Comparison of ENCODE assay signal across 10 cellular contexts in the genomic region with DNA sequence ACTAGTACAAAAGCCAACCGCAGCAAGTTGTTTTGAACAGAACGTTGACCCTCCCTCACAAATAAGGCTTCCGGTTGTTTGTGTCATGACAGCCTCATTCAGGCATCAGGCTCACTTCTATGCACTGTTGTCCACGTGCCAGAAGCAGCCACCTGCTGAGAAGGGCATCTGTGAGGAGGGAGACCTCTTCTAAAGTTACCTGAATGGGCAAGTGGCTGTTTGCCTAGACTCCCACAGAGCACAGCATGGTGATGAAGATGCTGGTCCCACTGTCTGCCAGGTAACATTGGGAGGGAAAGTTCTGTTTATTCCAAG.
DNase-seq lines count a peak whose midpoint lies in the region; ATAC-seq and TF ChIP-seq lines count a peak whose summit lies in the region.
"Had no signal": no experiment of that assay in that cellular context is flagged by ENCODE, and none has a peak within 500 bp of the region (broad histone marks: within the 10 kb centered on the region; RNA-seq: fewer than 3 reads in every experiment).

No MANE protein-coding gene starts in this region.

- no peaks in the 10 kb centered on the region for H3K9me3 ChIP-seq in CD4-positive, alpha-beta memory T cell (ENCODE audit: control insufficient read depth in 1 of 2, low read length in 2 of 2)
- H3K9me3 ChIP-seq in ascending aorta, result no peaks in the 10 kb centered on the region
- H3K9me3 ChIP-seq in effector memory CD4-positive, alpha-beta T cell (ENCODE audit: control insufficient read depth, low read length), result no peaks in the 10 kb centered on the region

- peaks cover 41% of the 10 kb centered on the region for H3K4me1 ChIP-seq in CD4-positive, alpha-beta memory T cell (ENCODE audit: insufficient read depth, low read length)
- H3K4me1 ChIP-seq in ascending aorta, result peaks cover 22 to 25% of the 10 kb centered on the region in 2 donors
- H3K4me1 ChIP-seq in effector memory CD4-positive, alpha-beta T cell (ENCODE audit: control insufficient read depth, insufficient read depth, low read length, poor library complexity, severe bottlenecking), result peaks cover 10% of the 10 kb centered on the region

- DNase-seq in CD4-positive, alpha-beta memory T cell, result no peak
- DNase-seq in NCI-H1417 (lab: John Stamatoyannopoulos, UW) (peak in 2 of 3 experiments; percentile 66 to 90), ascending aorta (ENCODE audit: low spot score in 2 of 2) (no peak), midbrain (lab: John Stamatoyannopoulos, UW) (no peak), NCI-H187 treated with DMSO at 0.1 percent for 48 hours (lab: John Stamatoyannopoulos, UW) (no peak), sciatic nerve (ENCODE audit: low spot score) (no peak)
- DNase-seq in naive thymus-derived CD8-positive, alpha-beta T cell, result no peak
- no peak for DNase-seq in effector memory CD4-positive, alpha-beta T cell
- DNase-seq: foreskin melanocyte, NCI-H1436 had no signal

- peaks cover 37% of the 10 kb centered on the region for H3K36me3 ChIP-seq in CD4-positive, alpha-beta memory T cell (ENCODE audit: insufficient read depth, low read length)
- H3K36me3 ChIP-seq in ascending aorta, result no peaks in the 10 kb centered on the region
- H3K36me3 ChIP-seq in effector memory CD4-positive, alpha-beta T cell (ENCODE audit: control insufficient read depth, insufficient read depth, low read length), result peaks cover 34% of the 10 kb centered on the region

- intact Hi-C loops in CD4-positive, alpha-beta memory T cell (cut with micrococcal nuclease), result no loop called here
- intact Hi-C loops in ascending aorta (cut with DNase I), result no loop called here
- intact Hi-C loops in sciatic nerve (cut with DNase I), result no loop called here

- H3K9me3 Mint-ChIP-seq in CD4-positive, alpha-beta memory T cell, result peaks cover 0 to 5% (median 0%) of the 10 kb centered on the region in 8 donors
- H3K9me3 Mint-ChIP-seq in naive thymus-derived CD8-positive, alpha-beta T cell, result no peaks in the 10 kb centered on the region

- POLR2A ChIA-PET in CD4-positive, alpha-beta memory T cell (lab: Charles Lee; ENCODE audit: partially characterized antibody), result interaction anchor here (0.6 to 2.2 kb wide), 2 partner anchors 43 to 691 kb away, joined by 4 to 6 read pairs; no protein-coding TSS in a partner anchor
- POLR2A ChIA-PET in naive thymus-derived CD8-positive, alpha-beta T cell (lab: Charles Lee), result interaction anchor here (0.6 kb wide), 1 partner anchor 461 kb away, joined by 3 read pairs; no protein-coding TSS in a partner anchor

- CTCF ChIA-PET in CD4-positive, alpha-beta memory T cell (lab: Charles Lee; ENCODE audit: partially characterized antibody), result interaction anchor here (1.5 kb wide), 1 partner anchor 556 kb away, joined by 4 read pairs; no protein-coding TSS in a partner anchor

- H3K4me1 Mint-ChIP-seq in CD4-positive, alpha-beta memory T cell, result peaks cover 40 to 66% (median 55%) of the 10 kb centered on the region in 4 donors
- H3K4me1 Mint-ChIP-seq in naive thymus-derived CD8-positive, alpha-beta T cell, result peaks cover 10 to 45% (median 35%) of the 10 kb centered on the region in 4 donors

- ATAC-seq in naive thymus-derived CD8-positive, alpha-beta T cell, result no peak
- no peak for ATAC-seq in sciatic nerve

- H3K27me3 ChIP-seq in CD4-positive, alpha-beta memory T cell (ENCODE audit: insufficient read depth, low read length), result no peaks in the 10 kb centered on the region
- H3K27me3 ChIP-seq in ascending aorta, result no peaks in the 10 kb centered on the region
- no peaks in the 10 kb centered on the region for H3K27me3 ChIP-seq in effector memory CD4-positive, alpha-beta T cell (replicated peaks; ENCODE audit: control insufficient read depth, insufficient read depth, low read length, poor library complexity, severe bottlenecking)

- H3K27ac ChIP-seq in CD4-positive, alpha-beta memory T cell (ENCODE audit: low read depth, low read length), result no peak overlapping the region
- H3K27ac ChIP-seq in ascending aorta, result peak overlapping the region; percentile 23 to 57
- H3K27ac ChIP-seq in effector memory CD4-positive, alpha-beta T cell (ENCODE audit: insufficient read depth, low read length, poor library complexity, severe bottlenecking), result no peak overlapping the region

- H3K4me3 ChIP-seq in CD4-positive, alpha-beta memory T cell (ENCODE audit: low read length in 2 of 2), result no peak overlapping the region
- H3K4me3 ChIP-seq in ascending aorta, result no peak overlapping the region
- H3K4me3 ChIP-seq in effector memory CD4-positive, alpha-beta T cell (ENCODE audit: insufficient read depth, low read depth, low read length, poor library complexity, severe bottlenecking), result no peak overlapping the region

- no peaks in the 10 kb centered on the region for H3K27me3 Mint-ChIP-seq in CD4-positive, alpha-beta memory T cell
- no peaks in the 10 kb centered on the region for H3K27me3 Mint-ChIP-seq in naive thymus-derived CD8-positive, alpha-beta T cell

- H3K4me3 Mint-ChIP-seq in CD4-positive, alpha-beta memory T cell, result peak overlapping the region in 1 of 8 donors; percentile 18
- H3K4me3 Mint-ChIP-seq in naive thymus-derived CD8-positive, alpha-beta T cell, result no peak overlapping the region

- H3K27ac Mint-ChIP-seq in CD4-positive, alpha-beta memory T cell, result peak overlapping the region in 4 of 7 donors; percentile 22 to 80 (median 64)
- peak overlapping the region in 7 of 10 donors; percentile 23 to 70 (median 47) for H3K27ac Mint-ChIP-seq in naive thymus-derived CD8-positive, alpha-beta T cell

- peaks cover 32 to 63% of the 10 kb centered on the region in 2 donors for H3K36me3 Mint-ChIP-seq in CD4-positive, alpha-beta memory T cell
- peaks cover 0 to 71% (median 10%) of the 10 kb centered on the region in 3 donors for H3K36me3 Mint-ChIP-seq in naive thymus-derived CD8-positive, alpha-beta T cell

- TF ChIP-seq CTCF in ascending aorta (IDR thresholded peaks at IDR 0.05), result no peak

Comparison
In these comparisons a context has a peak if more than half of its experiments do, and no peak if none do; other contexts are left out.
1. DNase-seq: peak in NCI-H1417 (2 of 3); none in CD4-positive, alpha-beta memory T cell (0 of 5), ascending aorta (0 of 2), naive thymus-derived CD8-positive, alpha-beta T cell (0 of 10), midbrain (single experiment), NCI-H187 treated with DMSO at 0.1 percent for 48 hours (single experiment), sciatic nerve (single experiment) and effector memory CD4-positive, alpha-beta T cell (0 of 3).
2. H3K27ac ChIP-seq: peak in ascending aorta (2 of 2); none in CD4-positive, alpha-beta memory T cell (single experiment) and effector memory CD4-positive, alpha-beta T cell (single experiment).